Comparison of ENCODE assay signal across 28 cellular contexts in genomic region chr16:69084301-69084700, GRCh38. TPM values are rescaled to one million over a fixed set of nuclear protein-coding genes. Genes with fewer than 3 reads are reported as not detected.
A peak's percentile ranks its signal among the peaks of the same experiment; 100 is the strongest.
DNase-seq lines count a peak whose midpoint lies in the region; ATAC-seq and TF ChIP-seq lines count a peak whose summit lies in the region.
"Had no signal": no experiment of that assay in that cellular context is flagged by ENCODE, and none has a peak within 500 bp of the region (broad histone marks: within the 10 kb centered on the region; RNA-seq: fewer than 3 reads in every experiment).

No MANE protein-coding gene starts in this region.

- TF ChIP-seq CTCF in cardiac fibroblast (IDR thresholded peaks at IDR 0.05; ENCODE audit: low read depth, low read length), result no peak

- no peaks in the 10 kb centered on the region for H3K36me3 ChIP-seq in SJSA1
- H3K36me3 ChIP-seq: BE2C, colonic mucosa had no signal

- H3K4me3 ChIP-seq in SJSA1, result no peak overlapping the region
- H3K4me3 ChIP-seq in cardiac fibroblast (replicated peaks in 1 of 2; ENCODE audit: low read depth in 2 of 2, low read length in 2 of 2), result no peak overlapping the region
- H3K4me3 ChIP-seq: A549, colonic mucosa, left ventricle myocardium inferior, psoas muscle, sigmoid colon, tibial nerve had no signal

- ATAC-seq in HG03280 (IDR thresholded peaks at IDR 0.05; ENCODE audit: unreplicated experiment), result no peak
- ATAC-seq: CD8-positive, alpha-beta T cell; foreskin keratinocyte; psoas muscle had no signal

- H3K27ac ChIP-seq in SJSA1, result peak overlapping the region; percentile 21
- H3K27ac ChIP-seq: A549, colonic mucosa, foreskin keratinocyte, left ventricle myocardium inferior, psoas muscle, sigmoid colon, tibial nerve had no signal

- DNase-seq in EH (ENCODE audit: low read depth), result peak; percentile 67
- DNase-seq in SJSA1 (ENCODE audit: low read depth in 1 of 2, low spot score in 2 of 2), result peak in 1 of 2 experiments; percentile 37
- DNase-seq in cardiac fibroblast (ENCODE audit: low read depth in 2 of 2), result peak; percentile 62 to 84
- DNase-seq in lung microvascular endothelial cell (ENCODE audit: low read depth in 2 of 2), result peak; percentile 24 to 47
- DNase-seq in NCI-H69 (lab: John Stamatoyannopoulos, UW), result no peak
- DNase-seq in middle frontal gyrus (ENCODE audit: extremely low spot score, low spot score), result no peak
- no peak for DNase-seq in activated CD4-positive, CD25-positive, alpha-beta regulatory T cell treated with anti-CD3 and anti-CD28 coated beads, Interleukin-2, amount 50 U/mL, for 72 hours
- DNase-seq: activated CD4-positive, alpha-beta memory T cell treated with anti-CD3 and anti-CD28 coated beads, Interleukin-2, amount 10 ng/mL, durations not matched to agents 7 days and 5 days; activated CD4-positive, alpha-beta T cell treated with anti-CD3 and anti-CD28 coated beads for 1 hour; activated CD8-positive, alpha-beta memory T cell treated with anti-CD3 and anti-CD28 coated beads, Interleukin-2, amount 50 U/mL, for 48 hours; activated naive CD4-positive, alpha-beta T cell treated with anti-CD3 and anti-CD28 coated beads, Interleukin-2, amount 10 ng/mL, durations not matched to agents 7 days and 5 days; amniotic stem cell; BE2C; CD8-positive, alpha-beta T cell; colonic mucosa; effector CD8-positive, alpha-beta T cell; foreskin keratinocyte; head of caudate nucleus; left ventricle myocardium inferior; occipital lobe; psoas muscle; sigmoid colon; stimulated activated CD4-positive, alpha-beta T cell treated with anti-CD3 and anti-CD28 coated beads, Interleukin-4, amount 100 ng/mL, for 4 hours; T-helper 2 cell had no signal

- peaks cover 22% of the 10 kb centered on the region for H3K4me1 ChIP-seq in SJSA1 (replicated peaks)
- H3K4me1 ChIP-seq: colonic mucosa, foreskin keratinocyte, psoas muscle, sigmoid colon had no signal

- H3K27me3 ChIP-seq in SJSA1 (replicated peaks), result no peaks in the 10 kb centered on the region
- H3K27me3 ChIP-seq: BE2C, colonic mucosa, foreskin keratinocyte, sigmoid colon, tibial nerve had no signal

- no peaks in the 10 kb centered on the region for H3K9me3 ChIP-seq in SJSA1 (replicated peaks)
- H3K9me3 ChIP-seq: A549, BE2C, colonic mucosa, left ventricle myocardium inferior, psoas muscle, sigmoid colon, tibial nerve had no signal

RNA-seq across cellular contexts. Expression of gene HAS3, which starts 21.2 kb away (rescaled TPM):
- 0.58 and 1.4 TPM in 2 replicates for total RNA-seq in SJSA1 (2014; rRNA removed; shearing (Covaris generic))
- 1.4 and 1.7 TPM in 2 replicates for total RNA-seq in lung microvascular endothelial cell
- total RNA-seq: NCI-H460 had no signal

RNA-seq across cellular contexts. Expression of gene CHTF8, which starts 48.1 kb away (rescaled TPM):
- total RNA-seq in SJSA1 (2014; rRNA removed; shearing (Covaris generic)), result 37.6 and 43.1 TPM in 2 replicates
- total RNA-seq in lung microvascular endothelial cell, result 60.4 and 62.3 TPM in 2 replicates

RNA-seq across cellular contexts. Expression of gene UTP4, which starts 48.1 kb away (rescaled TPM):
- 20.2 and 28.1 TPM in 2 replicates for total RNA-seq in SJSA1 (2014; rRNA removed; shearing (Covaris generic))
- 11.1 and 11.7 TPM in 2 replicates for total RNA-seq in lung microvascular endothelial cell

Comparison
In these comparisons a context has a peak if more than half of its experiments do, and no peak if none do; other contexts are left out.
1. DNase-seq: peak in EH (single experiment), cardiac fibroblast (2 of 2) and lung microvascular endothelial cell (2 of 2); none in NCI-H69 (single experiment), middle frontal gyrus (single experiment) and activated CD4-positive, CD25-positive, alpha-beta regulatory T cell treated with anti-CD3 and anti-CD28 coated beads, Interleukin-2, amount 50 U/mL, for 72 hours (single experiment).